Comparison of ENCODE assay signal across 22 cellular contexts in genomic region chr10:50615654-50616053, GRCh38. TPM values are rescaled to one million over a fixed set of nuclear protein-coding genes. Genes with fewer than 3 reads are reported as not detected.
A peak's percentile ranks its signal among the peaks of the same experiment; 100 is the strongest.
DNase-seq lines count a peak whose midpoint lies in the region; ATAC-seq lines count a peak whose summit lies in the region.
"Had no signal": no experiment of that assay in that cellular context is flagged by ENCODE, and none has a peak within 500 bp of the region (broad histone marks: within the 10 kb centered on the region; RNA-seq: fewer than 3 reads in every experiment).

No MANE protein-coding gene starts in this region.

- H3K9me3 Mint-ChIP-seq in CD4-positive, CD25-positive, alpha-beta regulatory T cell, result no peaks in the 10 kb centered on the region
- H3K9me3 Mint-ChIP-seq: CD8-positive, alpha-beta memory T cell; T-cell had no signal

- ATAC-seq in CD4-positive, CD25-positive, alpha-beta regulatory T cell (ENCODE audit: low read depth in 2 of 2), result no peak
- ATAC-seq in T-helper 17 cell (no peak), HG03025 (IDR thresholded peaks at IDR 0.05; ENCODE audit: low FRiP score, unreplicated experiment) (no peak)
- no peak for ATAC-seq in stimulated activated naive CD8-positive, alpha-beta T cell treated with anti-CD3 and anti-CD28 coated beads, Interleukin-15, Interleukin-2, amounts not matched to agents 100 U/mL and 50 U/mL, for 24 hours
- ATAC-seq: SK-N-SH treated with all-trans-retinoic acid at 6 μM for 48 hours, T-cell had no signal

- no peaks in the 10 kb centered on the region for H3K9me3 ChIP-seq in CD4-positive, CD25-positive, alpha-beta regulatory T cell (ENCODE audit: control insufficient read depth in 2 of 2, low read length in 2 of 2)
- H3K9me3 ChIP-seq in T-helper 17 cell (ENCODE audit: control insufficient read depth, low read length, poor library complexity, severe bottlenecking), result no peaks in the 10 kb centered on the region
- H3K9me3 ChIP-seq: BLaER1, HAP-1 had no signal

- DNase-seq in CD4-positive, CD25-positive, alpha-beta regulatory T cell, result no peak
- DNase-seq in G401 (ENCODE audit: low spot score) (peak; percentile 27), NCI-H2171 treated with DMSO at 0.1 percent for 48 hours (lab: John Stamatoyannopoulos, UW) (peak; percentile 88), T-helper 17 cell (no peak), NK-92 (lab: John Stamatoyannopoulos, UW; ENCODE audit: unreplicated experiment) (no peak)
- DNase-seq in stimulated activated CD8-positive, alpha-beta memory T cell treated with anti-CD3 and anti-CD28 coated beads, Interleukin-4, amount 100 ng/mL, for 48 hours, result no peak
- DNase-seq in stimulated activated naive CD8-positive, alpha-beta T cell treated with anti-CD3 and anti-CD28 coated beads, Interleukin-15, Interleukin-2, amounts not matched to agents 100 U/mL and 50 U/mL, for 24 hours, result no peak
- DNase-seq: CD8-positive, alpha-beta memory T cell; DMS79 treated with DMSO at 0.1 percent for 48 hours; NCI-H1436; NCI-H2081; NCI-H82; PC-9; SIG-M5; T-cell; T-helper 9 cell had no signal

- in situ Hi-C loops in G401 (cut with HindIII; ENCODE audit: low sequenced_read_pairs), result no loop called here

- no peaks in the 10 kb centered on the region for H3K36me3 ChIP-seq in CD4-positive, CD25-positive, alpha-beta regulatory T cell (ENCODE audit: control insufficient read depth, insufficient read depth, low read length)
- H3K36me3 ChIP-seq: BLaER1, HAP-1 had no signal

- H3K4me3 ChIP-seq in CD4-positive, CD25-positive, alpha-beta regulatory T cell (ENCODE audit: low read depth, low read length), result no peak overlapping the region
- H3K4me3 ChIP-seq: BLaER1, HAP-1, PC-9 had no signal

- no peak overlapping the region for H3K27ac ChIP-seq in CD4-positive, CD25-positive, alpha-beta regulatory T cell (ENCODE audit: insufficient read depth, low read length, poor library complexity, severe bottlenecking)
- H3K27ac ChIP-seq: BLaER1, KMS-11, PC-9, RWPE1 had no signal

- H3K36me3 Mint-ChIP-seq in CD4-positive, CD25-positive, alpha-beta regulatory T cell, result peaks cover 23% of the 10 kb centered on the region
- H3K36me3 Mint-ChIP-seq in T-helper 17 cell (ENCODE audit: low read depth), result peaks cover 3% of the 10 kb centered on the region
- H3K36me3 Mint-ChIP-seq: T-cell had no signal

- peaks cover 53% of the 10 kb centered on the region for H3K4me1 ChIP-seq in CD4-positive, CD25-positive, alpha-beta regulatory T cell (ENCODE audit: control insufficient read depth, insufficient read depth, low read length, poor library complexity, severe bottlenecking)

- no peaks in the 10 kb centered on the region for H3K27me3 Mint-ChIP-seq in CD4-positive, CD25-positive, alpha-beta regulatory T cell
- H3K27me3 Mint-ChIP-seq in T-helper 17 cell, result no peaks in the 10 kb centered on the region
- H3K27me3 Mint-ChIP-seq: CD8-positive, alpha-beta memory T cell; T-cell had no signal

- peak overlapping the region in 2 of 3 donors; percentile 6 to 33 for H3K27ac Mint-ChIP-seq in CD4-positive, CD25-positive, alpha-beta regulatory T cell
- H3K27ac Mint-ChIP-seq in T-helper 17 cell, result no peak overlapping the region
- H3K27ac Mint-ChIP-seq: T-cell had no signal

- H3K4me3 Mint-ChIP-seq in CD4-positive, CD25-positive, alpha-beta regulatory T cell, result peak overlapping the region in 1 of 4 donors; percentile 30
- H3K4me3 Mint-ChIP-seq in T-helper 17 cell, result peak overlapping the region; percentile 75
- H3K4me3 Mint-ChIP-seq: CD8-positive, alpha-beta memory T cell; T-cell had no signal

- no peaks in the 10 kb centered on the region for H3K27me3 ChIP-seq in CD4-positive, CD25-positive, alpha-beta regulatory T cell (ENCODE audit: control insufficient read depth, insufficient read depth, low read length)
- H3K27me3 ChIP-seq: BLaER1 had no signal

- H3K4me1 Mint-ChIP-seq in CD4-positive, CD25-positive, alpha-beta regulatory T cell, result peaks cover 32 to 88% (median 73%) of the 10 kb centered on the region in 4 donors
- peaks cover 52% of the 10 kb centered on the region for H3K4me1 Mint-ChIP-seq in T-helper 17 cell

RNA-seq across cellular contexts. Expression of gene SGMS1, which starts 8.1 kb away (rescaled TPM):
- 241 TPM for total RNA-seq in CD4-positive, CD25-positive, alpha-beta regulatory T cell
- 10 to 100 TPM; 25.7 to 34.3 (median 31.4) TPM for polyA plus RNA-seq in CD4-positive, CD25-positive, alpha-beta regulatory T cell
- 10.0 and 25.5 TPM in 2 replicates for total RNA-seq in G401 (2014; rRNA removed; shearing (Covaris generic))
- 10 to 100 TPM; 45.3 to 51.3 TPM for total RNA-seq in T-helper 17 cell

Comparison
In these comparisons a context has a peak if more than half of its experiments do, and no peak if none do; other contexts are left out.
1. DNase-seq: peak in G401 (single experiment) and NCI-H2171 treated with DMSO at 0.1 percent for 48 hours (single experiment); none in CD4-positive, CD25-positive, alpha-beta regulatory T cell (0 of 3), T-helper 17 cell (0 of 3), NK-92 (single experiment), stimulated activated CD8-positive, alpha-beta memory T cell treated with anti-CD3 and anti-CD28 coated beads, Interleukin-4, amount 100 ng/mL, for 48 hours (single experiment) and stimulated activated naive CD8-positive, alpha-beta T cell treated with anti-CD3 and anti-CD28 coated beads, Interleukin-15, Interleukin-2, amounts not matched to agents 100 U/mL and 50 U/mL, for 24 hours (single experiment).